ENCODE assay signal across 8 cellular contexts in the genomic region with DNA sequence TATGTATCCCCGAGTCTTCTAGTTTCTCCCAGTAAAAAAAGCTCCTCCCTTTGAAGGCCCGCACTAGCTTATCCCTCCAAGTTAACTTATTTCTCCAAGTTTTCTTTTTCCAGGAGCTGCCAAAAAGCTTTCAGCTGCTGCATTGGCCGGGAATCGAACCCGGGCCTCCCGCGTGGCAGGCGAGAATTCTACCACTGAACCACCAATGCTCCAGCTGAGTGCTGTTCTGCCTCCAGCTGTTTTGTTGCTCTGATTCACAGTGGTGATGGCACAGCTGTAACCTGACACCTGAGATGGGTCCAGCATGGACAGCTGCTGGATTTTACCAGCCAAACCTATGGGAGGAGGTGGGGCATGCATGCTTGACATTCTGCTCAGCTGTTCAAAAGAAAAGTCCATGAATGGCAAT. TPM values are rescaled to one million over a fixed set of nuclear protein-coding genes. Genes with fewer than 3 reads are reported as not detected.
DNase-seq lines count a peak whose midpoint lies in the region; ATAC-seq and TF ChIP-seq lines count a peak whose summit lies in the region.

No MANE protein-coding gene starts in this region.

- peaks cover 65% of the 10 kb centered on the region for H3K36me3 Mint-ChIP-seq in nephron (ENCODE audit: low read depth)
- H3K36me3 Mint-ChIP-seq in immature natural killer cell, result peaks cover 23 to 64% (median 36%) of the 10 kb centered on the region in 3 donors

- ATAC-seq in GM19351 (IDR thresholded peaks at IDR 0.05; ENCODE audit: unreplicated experiment), result no peak
- no peak for ATAC-seq in GM21529 (IDR thresholded peaks at IDR 0.05; ENCODE audit: unreplicated experiment)

- H3K27me3 Mint-ChIP-seq in nephron (ENCODE audit: low read depth), result no peaks in the 10 kb centered on the region
- peaks cover 1 to 3% (median 2%) of the 10 kb centered on the region in 3 donors for H3K27me3 Mint-ChIP-seq in immature natural killer cell (ENCODE audit: low read depth in 3 of 3)

- H3K4me1 Mint-ChIP-seq in nephron, result peaks cover 23% of the 10 kb centered on the region
- H3K4me1 Mint-ChIP-seq in immature natural killer cell, result no peaks in the 10 kb centered on the region

- no peaks in the 10 kb centered on the region for H3K9me3 Mint-ChIP-seq in nephron
- H3K9me3 Mint-ChIP-seq in immature natural killer cell, result no peaks in the 10 kb centered on the region

- H3K4me3 Mint-ChIP-seq in nephron, result peak overlapping the region in 1 of 3 experiments; percentile 49
- H3K4me3 Mint-ChIP-seq in immature natural killer cell, result no peak overlapping the region

- DNase-seq in DMS 273 treated with DMSO at 0.1 percent for 48 hours (lab: John Stamatoyannopoulos, UW) (peak; percentile 69), NCI-H226 (peak; percentile 32), dermis blood vessel endothelial cell (peak; percentile 10), immature natural killer cell (no peak), T-helper 1 cell (no peak)

- H3K27ac Mint-ChIP-seq in nephron (peak overlapping the region; percentile 88 to 96 (median 88)), immature natural killer cell (no peak overlapping the region)

- TF ChIP-seq CTCF in nephron (IDR thresholded peaks at IDR 0.05; ENCODE audit: unreplicated experiment in 3 of 3), result no peak

RNA-seq across cellular contexts. Expression of a gene that starts 22.1 kb away (rescaled TPM):
- 20.6 and 40.4 TPM in 2 replicates for total RNA-seq in dermis blood vessel endothelial cell
- polyA plus RNA-seq in immature natural killer cell, result 10 to 100 TPM; 19.1 to 42.2 (median 28.1) TPM

Comparison
In these comparisons a context has a peak if more than half of its experiments do, and no peak if none do; other contexts are left out.
1. DNase-seq: peak in DMS 273 treated with DMSO at 0.1 percent for 48 hours (single experiment), NCI-H226 (single experiment) and dermis blood vessel endothelial cell (single experiment); none in immature natural killer cell (0 of 3) and T-helper 1 cell (0 of 5).
2. H3K27ac Mint-ChIP-seq: peak in nephron (3 of 3); none in immature natural killer cell (0 of 6).